ENCODE assay signal across 22 cellular contexts in the genomic region with DNA sequence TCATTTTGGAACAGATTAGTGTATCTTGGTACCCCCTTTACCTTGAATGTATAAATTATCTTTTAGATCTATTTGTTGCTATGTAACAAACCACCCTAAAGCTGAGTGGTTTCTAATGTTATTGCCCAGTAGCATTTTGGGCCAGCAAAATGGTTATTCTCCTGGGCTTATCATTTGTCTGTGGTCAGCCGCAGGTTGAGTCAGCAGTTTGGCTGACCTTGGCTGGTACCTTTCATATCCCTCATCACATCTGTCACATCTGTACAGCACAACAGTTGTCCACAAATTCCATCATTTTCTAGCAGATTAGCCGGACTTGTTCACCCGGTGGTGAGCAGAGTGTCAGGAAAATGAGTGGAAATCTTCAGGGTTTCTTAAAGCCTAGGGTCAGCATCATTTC.
"Had no signal": no experiment of that assay in that cellular context is flagged by ENCODE, and none has a peak within 500 bp of the region (broad histone marks: within the 10 kb centered on the region; RNA-seq: fewer than 3 reads in every experiment).

No MANE protein-coding gene starts in this region.

- DNase-seq: effector CD4-positive, alpha-beta T cell; endodermal cell; foreskin melanocyte; head of caudate nucleus; left colon; left ventricle myocardium superior; mesenchymal stem cell; midbrain; naive B cell; nephron progenitor cell; posterior cingulate gyrus; sigmoid colon; small intestine; stimulated activated CD4-positive, alpha-beta T cell treated with anti-CD3 and anti-CD28 coated beads, Interleukin-12 subunit alpha, Interleukin-12 subunit beta, amount 100 ng/mL, for 4 hours; stimulated activated naive CD4-positive, alpha-beta T cell; stomach; substantia nigra; transverse colon had no signal

- H3K4me1 ChIP-seq: sigmoid colon, stomach, transverse colon had no signal

- H3K79me2 ChIP-seq: hepatocyte had no signal

- H3K27me3 Mint-ChIP-seq: naive B cell had no signal

- H3K4me3 ChIP-seq: coronary artery, hepatocyte, lung, sigmoid colon, stomach, thoracic aorta, transverse colon had no signal

- H3K27ac Mint-ChIP-seq: endodermal cell, naive B cell, nephron progenitor cell had no signal

- H3K27me3 ChIP-seq: hepatocyte, sigmoid colon, stomach, transverse colon had no signal

- H3K36me3 ChIP-seq: sigmoid colon, stomach, thoracic aorta, transverse colon had no signal

- H3K9me3 Mint-ChIP-seq: endodermal cell, nephron progenitor cell had no signal

- H2AFZ ChIP-seq: hepatocyte had no signal

- H3K27ac ChIP-seq: coronary artery, hepatocyte, sigmoid colon, stomach, thoracic aorta, transverse colon had no signal

- H3K4me1 Mint-ChIP-seq: endodermal cell, naive B cell, nephron progenitor cell had no signal

- ATAC-seq: left colon, left ventricle myocardium superior had no signal

- H3K4me3 Mint-ChIP-seq: endodermal cell, naive B cell, nephron progenitor cell had no signal

- H3K36me3 Mint-ChIP-seq: naive B cell had no signal

- H3K4me2 ChIP-seq: hepatocyte had no signal

- H3K9me3 ChIP-seq: sigmoid colon, stomach, thoracic aorta, transverse colon had no signal
